Comparison of ENCODE assay signal across 31 cellular contexts in the genomic region with DNA sequence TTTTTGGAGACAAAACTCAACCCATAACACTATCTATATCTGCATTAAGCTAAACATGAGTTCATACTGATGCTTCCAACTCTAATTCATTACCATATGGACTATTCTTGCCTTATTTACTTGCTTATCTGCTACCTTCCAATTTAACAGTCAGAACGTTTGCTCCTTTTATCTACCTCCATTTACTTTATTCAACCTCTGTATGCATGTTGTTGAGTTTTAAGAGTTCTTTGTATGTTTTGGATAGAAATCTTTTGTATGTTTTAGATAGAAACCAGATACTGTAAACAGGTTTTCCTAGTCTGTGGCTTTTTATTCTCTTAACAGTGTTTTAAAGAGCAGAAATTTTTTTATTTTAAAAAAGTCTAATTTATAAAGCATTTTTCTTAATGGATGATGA.
"Had no signal": no experiment of that assay in that cellular context is flagged by ENCODE, and none has a peak within 500 bp of the region (broad histone marks: within the 10 kb centered on the region; RNA-seq: fewer than 3 reads in every experiment).

No MANE protein-coding gene starts in this region.

- ATAC-seq: activated naive CD4-positive, alpha-beta T cell treated with anti-CD3 and anti-CD28 coated beads, Interleukin-2, amount 50 U/mL, for 72 hours; activated naive CD8-positive, alpha-beta T cell treated with anti-CD3 and anti-CD28 coated beads, Interleukin-2, amount 50 U/mL, for 24 hours; activated T-cell treated with anti-CD3 and anti-CD28 coated beads, Interleukin-2, amount 50 U/mL, for 4 hours; activated T-cell treated with anti-CD3 and anti-CD28 coated beads, Interleukin-2, amount 50 U/mL, for 72 hours; activated T-helper 17 cell treated with anti-CD3 and anti-CD28 coated beads, Interleukin-2, amount 50 U/mL, for 72 hours; body of pancreas had no signal

- H3K27me3 ChIP-seq: adrenal gland, ascending aorta, body of pancreas, brain microvascular endothelial cell, breast epithelium, cardiac muscle cell had no signal

- H3K9me3 ChIP-seq: adrenal gland, ascending aorta, body of pancreas, breast epithelium had no signal

- H3K4me1 ChIP-seq: adrenal gland, ascending aorta, body of pancreas, breast epithelium had no signal

- H3K36me3 ChIP-seq: adrenal gland, ascending aorta, brain microvascular endothelial cell, breast epithelium, cardiac muscle cell had no signal

- H3K27ac ChIP-seq: adrenal gland, ascending aorta, body of pancreas, brain microvascular endothelial cell, breast epithelium, cardiac muscle cell had no signal

- DNase-seq: activated effector memory CD4-positive, alpha-beta T cell treated with anti-CD3 and anti-CD28 coated beads, Interleukin-2, amount 50 U/mL, for 16 hours; activated effector memory CD4-positive, alpha-beta T cell treated with Interleukin-2 at 50 U/mL for 16 hours; activated gamma-delta T cell; activated gamma-delta T cell treated with Interleukin-2 at 50 U/mL for 16 hours; activated naive CD4-positive, alpha-beta T cell; activated naive CD4-positive, alpha-beta T cell treated with anti-CD3 and anti-CD28 coated beads for 36 hours; activated naive CD4-positive, alpha-beta T cell treated with anti-CD3 and anti-CD28 coated beads, Interleukin-2, amount 10 ng/mL, durations not matched to agents 7 days and 5 days; activated naive CD4-positive, alpha-beta T cell treated with anti-CD3 and anti-CD28 coated beads, Interleukin-2, amount 50 U/mL, for 16 hours; activated naive CD4-positive, alpha-beta T cell treated with Interleukin-2 at 50 U/mL for 16 hours; activated naive CD8-positive, alpha-beta T cell treated with anti-CD3 and anti-CD28 coated beads for 36 hours; activated naive CD8-positive, alpha-beta T cell treated with anti-CD3 and anti-CD28 coated beads, Interleukin-2, amount 10 ng/mL, durations not matched to agents 7 days and 5 days; activated naive CD8-positive, alpha-beta T cell treated with anti-CD3 and anti-CD28 coated beads, Interleukin-2, amount 50 U/mL, for 24 hours; activated T-cell treated with anti-CD3 and anti-CD28 coated beads, Interleukin-2, amount 50 U/mL, for 24 hours; activated T-cell treated with anti-CD3 and anti-CD28 coated beads, Interleukin-2, amount 50 U/mL, for 4 hours; activated T-cell treated with anti-CD3 and anti-CD28 coated beads, Interleukin-2, amount 50 U/mL, for 48 hours; activated T-cell treated with anti-CD3 and anti-CD28 coated beads, Interleukin-2, amount 50 U/mL, for 72 hours; adrenal gland; amniotic stem cell; amygdala; anterior cingulate cortex; aorta; body of pancreas; brain microvascular endothelial cell; caudate nucleus; central memory CD4-positive, alpha-beta T cell; cerebellar nuclear complex had no signal

- H3K4me3 ChIP-seq: adrenal gland, ascending aorta, body of pancreas, breast epithelium, cardiac muscle cell had no signal
